27 cellular contexts compared by ENCODE assay signal in the genomic region with DNA sequence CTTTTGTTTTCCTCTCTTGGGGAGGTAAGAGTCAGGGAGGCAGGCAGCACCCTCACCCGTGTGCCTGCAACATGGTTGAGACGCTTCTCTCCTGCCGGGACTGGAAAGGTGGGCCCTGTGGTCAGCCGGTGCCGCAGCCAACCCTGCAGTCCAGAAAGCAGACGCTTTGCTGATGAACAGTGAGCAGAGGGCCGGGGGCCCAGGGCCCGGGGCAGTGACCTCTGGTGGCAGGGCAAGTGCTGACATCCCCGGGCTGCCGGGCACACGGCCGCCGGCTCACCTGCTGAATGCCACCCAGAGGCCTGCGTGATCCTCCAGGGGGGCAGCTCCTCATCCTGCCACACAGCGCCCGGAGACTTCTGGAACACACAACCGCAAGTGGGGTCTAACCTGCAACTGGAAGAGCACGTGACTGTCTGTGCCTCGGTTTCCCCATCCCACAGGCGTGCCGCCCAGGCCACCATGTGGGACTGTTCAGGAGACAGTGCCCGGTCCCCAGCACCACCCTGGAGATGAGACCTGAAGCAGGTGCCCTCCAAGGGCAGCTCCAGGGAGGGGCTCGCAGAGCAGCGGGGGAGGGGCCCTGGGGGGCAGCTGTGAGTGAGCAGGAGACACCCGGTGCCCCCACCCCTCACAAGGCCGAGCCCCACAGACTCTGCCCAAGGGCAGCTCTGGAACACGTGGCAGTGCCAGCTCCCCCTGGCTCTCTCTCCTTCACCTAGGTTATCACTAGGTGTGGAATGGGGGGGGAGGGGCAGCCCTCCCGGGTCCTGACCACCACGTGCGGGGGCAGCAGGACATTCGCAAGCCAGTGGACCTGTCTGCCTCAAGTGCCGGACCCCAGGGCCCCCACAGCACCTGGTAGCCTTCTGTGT. TPM values are rescaled to one million over a fixed set of nuclear protein-coding genes. Genes with fewer than 3 reads are reported as not detected.
"Had no signal": no experiment of that assay in that cellular context is flagged by ENCODE, and none has a peak within 500 bp of the region (broad histone marks: within the 10 kb centered on the region; RNA-seq: fewer than 3 reads in every experiment).

No MANE protein-coding gene starts in this region.

- H3K36me3 Mint-ChIP-seq: activated CD8-positive, alpha-beta memory T cell treated with anti-CD3 and anti-CD28 coated beads, Interleukin-2, amount 10 ng/mL, durations not matched to agents 7 days and 5 days; activated naive CD4-positive, alpha-beta T cell treated with anti-CD3 and anti-CD28 coated beads, Interleukin-2, amount 50 U/mL, for 24 hours had no signal

- H3K4me3 ChIP-seq: ascending aorta, body of pancreas, PC-9 had no signal

- H3K4me1 ChIP-seq: ascending aorta had no signal

- H3K4me2 ChIP-seq: PC-9 had no signal

- ATAC-seq: activated CD8-positive, alpha-beta memory T cell treated with anti-CD3 and anti-CD28 coated beads, Interleukin-2, amount 10 ng/mL, durations not matched to agents 7 days and 5 days; body of pancreas; T-helper 17 cell had no signal

- H3K4me1 Mint-ChIP-seq: activated CD4-positive, alpha-beta T cell treated with anti-CD3 and anti-CD28 coated beads, Interleukin-2, amount 10 ng/mL, durations not matched to agents 24 days and 14 days; activated CD8-positive, alpha-beta memory T cell treated with anti-CD3 and anti-CD28 coated beads, Interleukin-2, amount 10 ng/mL, durations not matched to agents 7 days and 5 days; T-helper 17 cell had no signal

- H2AFZ ChIP-seq: PC-9 had no signal

- H3K27ac ChIP-seq: ascending aorta, body of pancreas, PC-9 had no signal

- H3K9me3 ChIP-seq: ascending aorta, body of pancreas had no signal

- H3K36me3 ChIP-seq: ascending aorta had no signal

- H3K4me3 Mint-ChIP-seq: activated B cell treated with CpG ODN at 0.5 μM for 24 hours; activated CD4-positive, alpha-beta T cell treated with anti-CD3 and anti-CD28 coated beads, Interleukin-2, amount 10 ng/mL, durations not matched to agents 24 days and 14 days; activated CD8-positive, alpha-beta memory T cell treated with anti-CD3 and anti-CD28 coated beads, Interleukin-2, amount 10 ng/mL, durations not matched to agents 7 days and 5 days; activated naive CD4-positive, alpha-beta T cell treated with anti-CD3 and anti-CD28 coated beads, Interleukin-2, amount 50 U/mL, for 24 hours; activated T-cell treated with anti-CD3 and anti-CD28 coated beads, Interleukin-2, amount 50 U/mL, for 24 hours; activated T-helper 1 cell treated with anti-CD3 and anti-CD28 coated beads, Interleukin-12 subunit alpha, Interleukin-12 subunit beta, Interleukin-2, Interleukin-4 antibody, amounts not matched to agents 30 ng/mL and 10 ng/mL and 1 ng/mL, durations not matched to agents 14 hours and 24 hours and 36 hours; T-helper 17 cell had no signal

- H3K9me3 Mint-ChIP-seq: activated B cell treated with CpG ODN at 0.5 μM for 24 hours; activated CD4-positive, alpha-beta T cell treated with anti-CD3 and anti-CD28 coated beads, Interleukin-2, amount 10 ng/mL, durations not matched to agents 24 days and 14 days; activated naive CD4-positive, alpha-beta T cell treated with anti-CD3 and anti-CD28 coated beads, Interleukin-2, amount 50 U/mL, for 24 hours; activated T-cell treated with anti-CD3 and anti-CD28 coated beads, Interleukin-2, amount 50 U/mL, for 24 hours; activated T-helper 1 cell treated with anti-CD3 and anti-CD28 coated beads, Interleukin-12 subunit alpha, Interleukin-12 subunit beta, Interleukin-2, Interleukin-4 antibody, amounts not matched to agents 30 ng/mL and 10 ng/mL and 1 ng/mL, durations not matched to agents 14 hours and 24 hours and 36 hours had no signal

- DNase-seq: activated B cell treated with CpG ODN at 0.5 μM for 24 hours; activated CD4-positive, alpha-beta T cell treated with anti-CD3 and anti-CD28 coated beads for 1 hour; activated CD4-positive, alpha-beta T cell treated with anti-CD3 and anti-CD28 coated beads, Interleukin-2, amount 10 ng/mL, durations not matched to agents 24 days and 14 days; activated CD4-positive, alpha-beta T cell treated with anti-CD3 and anti-CD28 coated beads, Interleukin-2, amount 50 U/mL, for 48 hours; activated CD8-positive, alpha-beta memory T cell treated with anti-CD3 and anti-CD28 coated beads, Interleukin-2, amount 10 ng/mL, durations not matched to agents 7 days and 5 days; activated effector memory CD4-positive, alpha-beta T cell treated with Interleukin-2 at 50 U/mL for 16 hours; activated naive CD4-positive, alpha-beta T cell; activated T-cell treated with anti-CD3 and anti-CD28 coated beads, Interleukin-2, amount 50 U/mL, for 24 hours; body of pancreas; central memory CD4-positive, alpha-beta T cell; KG1; NCI-H1092; NCI-H1417; NCI-H1930; NCI-H446; NCI-H524; PC-9; SHP77 treated with DMSO at 0.1 percent for 48 hours; T-helper 17 cell; T-helper 9 cell had no signal

- H3K27me3 ChIP-seq: ascending aorta had no signal

- H3K27ac Mint-ChIP-seq: activated B cell treated with CpG ODN at 0.5 μM for 24 hours; activated CD4-positive, alpha-beta T cell treated with anti-CD3 and anti-CD28 coated beads, Interleukin-2, amount 10 ng/mL, durations not matched to agents 24 days and 14 days; activated CD8-positive, alpha-beta memory T cell treated with anti-CD3 and anti-CD28 coated beads, Interleukin-2, amount 10 ng/mL, durations not matched to agents 7 days and 5 days; activated naive CD4-positive, alpha-beta T cell treated with anti-CD3 and anti-CD28 coated beads, Interleukin-2, amount 50 U/mL, for 24 hours; activated T-cell treated with anti-CD3 and anti-CD28 coated beads, Interleukin-2, amount 50 U/mL, for 24 hours; activated T-helper 1 cell treated with anti-CD3 and anti-CD28 coated beads, Interleukin-12 subunit alpha, Interleukin-12 subunit beta, Interleukin-2, Interleukin-4 antibody, amounts not matched to agents 30 ng/mL and 10 ng/mL and 1 ng/mL, durations not matched to agents 14 hours and 24 hours and 36 hours; T-helper 17 cell had no signal

RNA-seq across cellular contexts. Expression of a gene that starts 2.2 kb away (rescaled TPM):
- total RNA-seq: activated B cell treated with CpG ODN at 0.5 μM for 24 hours; activated CD4-positive, alpha-beta T cell treated with anti-CD3 and anti-CD28 coated beads, Interleukin-2, amount 10 ng/mL, durations not matched to agents 24 days and 14 days; activated CD8-positive, alpha-beta memory T cell treated with anti-CD3 and anti-CD28 coated beads, Interleukin-2, amount 10 ng/mL, durations not matched to agents 7 days and 5 days; activated T-helper 1 cell treated with anti-CD3 and anti-CD28 coated beads, Interleukin-12 subunit alpha, Interleukin-12 subunit beta, Interleukin-2, Interleukin-4 antibody, amounts not matched to agents 30 ng/mL and 10 ng/mL and 1 ng/mL, durations not matched to agents 14 hours and 24 hours and 36 hours; ascending aorta; bronchial epithelial cell; LHCN-M2; MCF 10A; PC-9; SK-MEL-5; T-helper 17 cell had no signal
